16 cellular contexts compared by ENCODE assay signal in genomic region chr14:69298131-69299071, GRCh38. TPM values are rescaled to one million over a fixed set of nuclear protein-coding genes. Genes with fewer than 3 reads are reported as not detected.
DNase-seq lines count a peak whose midpoint lies in the region; ATAC-seq, FAIRE-seq and TF ChIP-seq lines count a peak whose summit lies in the region.
"Had no signal": no experiment of that assay in that cellular context is flagged by ENCODE, and none has a peak within 500 bp of the region (broad histone marks: within the 10 kb centered on the region; RNA-seq: fewer than 3 reads in every experiment).

No MANE protein-coding gene starts in this region.

- intact Hi-C loops in adrenal gland (cut with DNase I) (no loop called here), kidney (cut with DNase I) (no loop called here)
- intact Hi-C loops in CD4-positive, alpha-beta T cell (cut with DNase I, micrococcal nuclease) = no loop called here

- H3K27me3 ChIP-seq in adrenal gland = no peaks in the 10 kb centered on the region
- no peaks in the 10 kb centered on the region for H3K27me3 ChIP-seq in CD4-positive, alpha-beta T cell (ENCODE audit: control insufficient read depth, insufficient read depth, low read length)
- H3K27me3 ChIP-seq: sigmoid colon had no signal

- POLR2A ChIA-PET in CD4-positive, alpha-beta T cell (lab: Charles Lee) = no interaction called here

- peak; percentile 3 for DNase-seq in activated naive CD4-positive, alpha-beta T cell treated with anti-CD3 and anti-CD28 coated beads, Interleukin-2, amount 10 ng/mL, durations not matched to agents 7 days and 5 days
- no peak for DNase-seq in activated naive CD4-positive, alpha-beta T cell (lab: John Stamatoyannopoulos, UW)
- DNase-seq in adrenal gland (peak in 6 of 7 donors; percentile 47 to 72 (median 64)), kidney (peak; percentile 71), mucosa of gallbladder (ENCODE audit: low spot score) (no peak)
- DNase-seq in activated T-cell treated with anti-CD3 and anti-CD28 coated beads, Interleukin-2, amount 50 U/mL, for 72 hours = no peak
- no peak for DNase-seq in CD4-positive, alpha-beta T cell
- DNase-seq: activated naive CD4-positive, alpha-beta T cell treated with Interleukin-2 at 50 U/mL for 16 hours; AML-193; cortex of kidney; sigmoid colon had no signal

- no peak for TF ChIP-seq POLR2A in adrenal gland (IDR thresholded peaks at IDR 0.05)

- H3K9me3 Mint-ChIP-seq in activated naive CD4-positive, alpha-beta T cell treated with anti-CD3 and anti-CD28 coated beads, Interleukin-2, amount 10 ng/mL, durations not matched to agents 7 days and 5 days = no peaks in the 10 kb centered on the region
- no peaks in the 10 kb centered on the region for H3K9me3 Mint-ChIP-seq in activated T-cell treated with anti-CD3 and anti-CD28 coated beads, Interleukin-2, amount 50 U/mL, for 72 hours
- no peaks in the 10 kb centered on the region for H3K9me3 Mint-ChIP-seq in CD4-positive, alpha-beta T cell
- H3K9me3 Mint-ChIP-seq: T-helper 2 cell treated with Interferon-gamma antibody and Interleukin-4, amounts not matched to agents 5 μg/mL and 100 μg/mL, for 36 hours had no signal

- CTCF ChIA-PET in activated naive CD4-positive, alpha-beta T cell treated with anti-CD3 and anti-CD28 coated beads, Interleukin-2, amount 10 ng/mL, durations not matched to agents 7 days and 5 days (lab: Charles Lee) = interaction anchor here (0.7 kb wide), 1 partner anchor 169 kb away, joined by 3 read pairs; no protein-coding TSS in a partner anchor
- CTCF ChIA-PET in CD4-positive, alpha-beta T cell (lab: Charles Lee) = interaction anchor here (1.3 to 1.7 kb wide), 2 partner anchors 11 to 18 kb away, joined by 3 read pairs; no protein-coding TSS in a partner anchor

- H3K4me3 ChIP-seq in adrenal gland = no peak overlapping the region
- no peak overlapping the region for H3K4me3 ChIP-seq in kidney (ENCODE audit: low read length in 2 of 2)
- H3K4me3 ChIP-seq: gastroesophageal sphincter, sigmoid colon had no signal

- H3K27ac Mint-ChIP-seq in activated naive CD4-positive, alpha-beta T cell treated with anti-CD3 and anti-CD28 coated beads, Interleukin-2, amount 10 ng/mL, durations not matched to agents 7 days and 5 days = no peak overlapping the region
- no peak overlapping the region for H3K27ac Mint-ChIP-seq in activated T-cell treated with anti-CD3 and anti-CD28 coated beads, Interleukin-2, amount 50 U/mL, for 72 hours
- H3K27ac Mint-ChIP-seq in CD4-positive, alpha-beta T cell = no peak overlapping the region
- H3K27ac Mint-ChIP-seq: T-helper 2 cell treated with Interferon-gamma antibody and Interleukin-4, amounts not matched to agents 5 μg/mL and 100 μg/mL, for 36 hours had no signal

- H3K4me1 ChIP-seq in adrenal gland (replicated peaks in 1 of 2) (peaks cover 7 to 14% of the 10 kb centered on the region in 2 donors), kidney (ENCODE audit: control insufficient read depth in 1 of 2, insufficient read depth in 1 of 2, low read depth in 1 of 2, low read length in 2 of 2) (no peaks in the 10 kb centered on the region)
- H3K4me1 ChIP-seq: sigmoid colon had no signal

- no peak for TF ChIP-seq CTCF in adrenal gland (IDR thresholded peaks at IDR 0.05)
- TF ChIP-seq CTCF in kidney (IDR thresholded peaks at IDR 0.05; ENCODE audit: borderline replicate concordance, extremely low read depth, insufficient read depth) = no peak
- TF ChIP-seq CTCF in CD4-positive, alpha-beta T cell (IDR thresholded peaks at IDR 0.05) = no peak

- H3K27me3 Mint-ChIP-seq in activated naive CD4-positive, alpha-beta T cell treated with anti-CD3 and anti-CD28 coated beads, Interleukin-2, amount 10 ng/mL, durations not matched to agents 7 days and 5 days = peaks cover 47% of the 10 kb centered on the region
- peaks cover 6% of the 10 kb centered on the region for H3K27me3 Mint-ChIP-seq in activated T-cell treated with anti-CD3 and anti-CD28 coated beads, Interleukin-2, amount 50 U/mL, for 72 hours (ENCODE audit: low read depth)
- H3K27me3 Mint-ChIP-seq in CD4-positive, alpha-beta T cell = peaks cover 3% of the 10 kb centered on the region

- no peaks in the 10 kb centered on the region for H3K36me3 Mint-ChIP-seq in activated naive CD4-positive, alpha-beta T cell treated with anti-CD3 and anti-CD28 coated beads, Interleukin-2, amount 10 ng/mL, durations not matched to agents 7 days and 5 days
- no peaks in the 10 kb centered on the region for H3K36me3 Mint-ChIP-seq in activated T-cell treated with anti-CD3 and anti-CD28 coated beads, Interleukin-2, amount 50 U/mL, for 72 hours (ENCODE audit: insufficient read depth in 2 of 2)
- H3K36me3 Mint-ChIP-seq in CD4-positive, alpha-beta T cell (ENCODE audit: low read depth) = no peaks in the 10 kb centered on the region

- no peaks in the 10 kb centered on the region for H3K36me3 ChIP-seq in adrenal gland (replicated peaks in 1 of 2)
- no peaks in the 10 kb centered on the region for H3K36me3 ChIP-seq in kidney (ENCODE audit: control insufficient read depth in 1 of 2, insufficient read depth in 2 of 2, low read length in 2 of 2)
- H3K36me3 ChIP-seq: gastroesophageal sphincter, neutrophil, sigmoid colon had no signal

- no peaks in the 10 kb centered on the region for H3K4me1 Mint-ChIP-seq in activated naive CD4-positive, alpha-beta T cell treated with anti-CD3 and anti-CD28 coated beads, Interleukin-2, amount 10 ng/mL, durations not matched to agents 7 days and 5 days
- H3K4me1 Mint-ChIP-seq in activated T-cell treated with anti-CD3 and anti-CD28 coated beads, Interleukin-2, amount 50 U/mL, for 72 hours (ENCODE audit: low read depth) = no peaks in the 10 kb centered on the region
- no peaks in the 10 kb centered on the region for H3K4me1 Mint-ChIP-seq in CD4-positive, alpha-beta T cell (ENCODE audit: low read depth)

- no peak for FAIRE-seq in kidney (lab: Jason Lieb, UNC)
- FAIRE-seq: astrocyte had no signal

- no peak overlapping the region for H3K9ac ChIP-seq in kidney (ENCODE audit: low read length in 2 of 2)

- no peak overlapping the region for H3K4me3 Mint-ChIP-seq in activated naive CD4-positive, alpha-beta T cell treated with anti-CD3 and anti-CD28 coated beads, Interleukin-2, amount 10 ng/mL, durations not matched to agents 7 days and 5 days
- no peak overlapping the region for H3K4me3 Mint-ChIP-seq in activated T-cell treated with anti-CD3 and anti-CD28 coated beads, Interleukin-2, amount 50 U/mL, for 72 hours
- no peak overlapping the region for H3K4me3 Mint-ChIP-seq in CD4-positive, alpha-beta T cell
- H3K4me3 Mint-ChIP-seq: T-helper 2 cell treated with Interferon-gamma antibody and Interleukin-4, amounts not matched to agents 5 μg/mL and 100 μg/mL, for 36 hours had no signal

- H3K9me3 ChIP-seq in adrenal gland (replicated peaks in 1 of 3) (no peaks in the 10 kb centered on the region), kidney (ENCODE audit: control insufficient read depth in 1 of 2, low read length in 2 of 2) (no peaks in the 10 kb centered on the region)
- no peaks in the 10 kb centered on the region for H3K9me3 ChIP-seq in CD4-positive, alpha-beta T cell (ENCODE audit: control insufficient read depth, low read length)
- H3K9me3 ChIP-seq: gastroesophageal sphincter, neutrophil, sigmoid colon had no signal

- H3K27ac ChIP-seq in adrenal gland (peak overlapping the region in 1 of 5 donors; percentile 39), kidney (ENCODE audit: low read depth in 2 of 2, low read length in 2 of 2) (no peak overlapping the region)
- no peak overlapping the region for H3K27ac ChIP-seq in CD4-positive, alpha-beta T cell (ENCODE audit: low read depth, low read length)
- H3K27ac ChIP-seq: gastroesophageal sphincter, neutrophil, sigmoid colon had no signal

- 52 to 82% (median 65%) methylated on average over 6 to 10 of the region's 10 CpGs for WGBS in adrenal gland, 4 donors

- no peak for ATAC-seq in GM21717 (IDR thresholded peaks at IDR 0.05; ENCODE audit: unreplicated experiment)
- ATAC-seq in activated T-cell treated with anti-CD3 and anti-CD28 coated beads, Interleukin-2, amount 50 U/mL, for 72 hours (replicated peaks in 1 of 2) = no peak
- no peak for ATAC-seq in CD4-positive, alpha-beta T cell (ENCODE audit: poor library complexity)
- ATAC-seq: gastroesophageal sphincter had no signal

RNA-seq across cellular contexts. Expression of gene GALNT16, which starts 38.4 kb away (rescaled TPM):
- total RNA-seq in adrenal gland = 10 to 100 TPM; 10.9 to 38.1 (median 23.4) TPM
- 10 to 100 TPM in 1 of 3 donors, 1 to 10 TPM in 2; 7.7 to 16.3 (median 8.4) TPM for polyA plus RNA-seq in adrenal gland
- total RNA-seq in kidney = 13.1 TPM
- 15.2 TPM for polyA plus RNA-seq in kidney (ENCODE audit: insufficient read depth, low read depth, low replicate concordance)
- total RNA-seq in mucosa of gallbladder = 4.1 TPM
- total RNA-seq in activated T-cell treated with anti-CD3 and anti-CD28 coated beads, Interleukin-2, amount 50 U/mL, for 72 hours = under 1 TPM; 0.05 to 0.21 TPM
- not detected for total RNA-seq in CD4-positive, alpha-beta T cell

Comparison
In these comparisons a context has a peak if more than half of its experiments do, and no peak if none do; other contexts are left out.
1. DNase-seq: peak in activated naive CD4-positive, alpha-beta T cell treated with anti-CD3 and anti-CD28 coated beads, Interleukin-2, amount 10 ng/mL, durations not matched to agents 7 days and 5 days (single experiment), adrenal gland (6 of 7) and kidney (single experiment); none in activated naive CD4-positive, alpha-beta T cell (0 of 4), mucosa of gallbladder (single experiment), activated T-cell treated with anti-CD3 and anti-CD28 coated beads, Interleukin-2, amount 50 U/mL, for 72 hours (0 of 2) and CD4-positive, alpha-beta T cell (0 of 10).